In the genomic region with DNA sequence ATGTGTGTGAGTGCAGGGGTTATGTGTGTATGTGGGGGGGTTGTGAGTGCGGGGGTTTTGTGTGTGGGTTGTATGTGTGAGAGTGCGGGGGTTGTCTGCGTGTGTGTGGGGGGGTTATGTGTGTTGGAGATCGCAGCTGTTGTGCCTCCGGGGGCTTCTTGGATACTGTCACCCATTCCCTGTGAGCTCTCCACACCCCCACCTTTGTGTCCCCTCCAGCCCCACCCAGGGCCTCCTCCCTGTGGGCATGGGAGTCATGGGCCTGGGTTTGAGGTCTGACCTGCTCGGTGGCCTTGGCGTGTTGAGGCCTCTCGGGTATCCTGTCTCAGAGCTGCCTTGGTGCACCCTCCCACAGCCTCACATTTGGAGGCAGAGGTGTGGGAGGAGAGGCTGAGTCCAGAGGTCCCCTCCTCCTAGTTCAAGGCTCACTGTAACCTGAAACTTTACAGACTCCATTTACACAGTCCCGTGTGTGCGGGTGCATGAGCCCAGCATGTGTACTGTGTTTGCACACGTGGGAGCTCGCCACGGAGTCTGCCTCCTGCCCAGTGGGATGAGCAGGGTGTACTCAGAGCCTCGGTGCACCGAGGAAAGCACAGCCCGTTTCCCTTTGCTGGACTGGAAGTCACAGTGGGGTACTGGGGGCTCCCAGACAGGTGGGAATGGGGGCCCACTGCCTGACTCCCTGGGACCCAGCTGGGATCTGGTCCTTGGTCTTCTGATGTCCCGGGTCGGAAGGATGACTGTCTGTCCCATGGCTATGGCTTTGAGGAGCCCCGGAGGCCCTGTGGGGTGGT, we compare ENCODE assay signal across 1 cellular context.
TF ChIP-seq lines count a peak whose summit lies in the region.

No MANE protein-coding gene starts in this region.

TF ChIP-seq in liver, 16 proteins besides CTCF, POLR2A, EP300 and RAD21 (continued from another document):
- TF ChIP-seq, protein P1, sequence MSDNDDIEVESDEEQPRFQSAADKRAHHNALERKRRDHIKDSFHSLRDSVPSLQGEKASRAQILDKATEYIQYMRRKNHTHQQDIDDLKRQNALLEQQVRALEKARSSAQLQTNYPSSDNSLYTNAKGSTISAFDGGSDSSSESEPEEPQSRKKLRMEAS (IDR thresholded peaks at IDR 0.05) = peak; percentile 22
- peak in 1 of 2 donors; percentile 55 for TF ChIP-seq RXRA (IDR thresholded peaks at IDR 0.05)
- no peak for TF ChIP-seq TAF1 (conservative IDR thresholded peaks at IDR 0.05)
- no peak for TF ChIP-seq YY1 (IDR thresholded peaks at IDR 0.05)
- TF ChIP-seq, protein P2, sequence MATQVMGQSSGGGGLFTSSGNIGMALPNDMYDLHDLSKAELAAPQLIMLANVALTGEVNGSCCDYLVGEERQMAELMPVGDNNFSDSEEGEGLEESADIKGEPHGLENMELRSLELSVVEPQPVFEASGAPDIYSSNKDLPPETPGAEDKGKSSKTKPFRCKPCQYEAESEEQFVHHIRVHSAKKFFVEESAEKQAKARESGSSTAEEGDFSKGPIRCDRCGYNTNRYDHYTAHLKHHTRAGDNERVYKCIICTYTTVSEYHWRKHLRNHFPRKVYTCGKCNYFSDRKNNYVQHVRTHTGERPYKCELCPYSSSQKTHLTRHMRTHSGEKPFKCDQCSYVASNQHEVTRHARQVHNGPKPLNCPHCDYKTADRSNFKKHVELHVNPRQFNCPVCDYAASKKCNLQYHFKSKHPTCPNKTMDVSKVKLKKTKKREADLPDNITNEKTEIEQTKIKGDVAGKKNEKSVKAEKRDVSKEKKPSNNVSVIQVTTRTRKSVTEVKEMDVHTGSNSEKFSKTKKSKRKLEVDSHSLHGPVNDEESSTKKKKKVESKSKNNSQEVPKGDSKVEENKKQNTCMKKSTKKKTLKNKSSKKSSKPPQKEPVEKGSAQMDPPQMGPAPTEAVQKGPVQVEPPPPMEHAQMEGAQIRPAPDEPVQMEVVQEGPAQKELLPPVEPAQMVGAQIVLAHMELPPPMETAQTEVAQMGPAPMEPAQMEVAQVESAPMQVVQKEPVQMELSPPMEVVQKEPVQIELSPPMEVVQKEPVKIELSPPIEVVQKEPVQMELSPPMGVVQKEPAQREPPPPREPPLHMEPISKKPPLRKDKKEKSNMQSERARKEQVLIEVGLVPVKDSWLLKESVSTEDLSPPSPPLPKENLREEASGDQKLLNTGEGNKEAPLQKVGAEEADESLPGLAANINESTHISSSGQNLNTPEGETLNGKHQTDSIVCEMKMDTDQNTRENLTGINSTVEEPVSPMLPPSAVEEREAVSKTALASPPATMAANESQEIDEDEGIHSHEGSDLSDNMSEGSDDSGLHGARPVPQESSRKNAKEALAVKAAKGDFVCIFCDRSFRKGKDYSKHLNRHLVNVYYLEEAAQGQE (IDR thresholded peaks at IDR 0.05) = peak; percentile 41
